1 cellular context compared by ENCODE assay signal in the genomic region with DNA sequence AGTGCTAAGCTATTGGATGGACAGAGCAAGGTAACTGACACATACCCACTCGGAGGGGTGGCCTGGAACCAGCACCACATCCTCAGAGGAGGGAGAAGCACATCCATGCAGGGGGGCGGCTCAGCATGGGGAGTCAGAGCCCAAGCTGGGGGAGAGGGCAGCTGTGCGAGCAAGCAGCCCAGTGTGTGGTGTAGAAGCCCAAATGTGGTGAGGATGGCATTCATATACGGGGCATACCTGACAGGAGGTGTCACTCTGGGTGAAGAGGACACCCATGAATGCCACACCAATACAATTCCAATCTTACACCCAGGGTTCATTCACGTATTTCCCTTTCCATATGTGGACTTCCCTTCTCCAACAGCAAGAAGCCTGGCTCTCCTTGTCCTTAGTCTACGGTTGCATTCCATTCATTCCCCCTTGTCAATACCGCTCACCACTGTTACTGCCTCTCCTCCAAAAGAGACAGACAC.
TF ChIP-seq lines count a peak whose summit lies in the region.

No MANE protein-coding gene starts in this region.

TF ChIP-seq in HCT116, 20 proteins besides CTCF, POLR2A, EP300 and RAD21 (continued from another document):
- no peak for TF ChIP-seq ZBTB33 (IDR thresholded peaks at IDR 0.05; ENCODE audit: extremely low read depth, insufficient replicate concordance, low read length)
- TF ChIP-seq, protein P1, sequence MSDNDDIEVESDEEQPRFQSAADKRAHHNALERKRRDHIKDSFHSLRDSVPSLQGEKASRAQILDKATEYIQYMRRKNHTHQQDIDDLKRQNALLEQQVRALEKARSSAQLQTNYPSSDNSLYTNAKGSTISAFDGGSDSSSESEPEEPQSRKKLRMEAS (IDR thresholded peaks at IDR 0.05) = no peak
- no peak for TF ChIP-seq JUND (IDR thresholded peaks at IDR 0.05)
- TF ChIP-seq ZNF274 (IDR thresholded peaks at IDR 0.05; ENCODE audit: low read depth, low read length) = no peak
- no peak for TF ChIP-seq ZFX (IDR thresholded peaks at IDR 0.05)
- no peak for TF ChIP-seq SIN3A (IDR thresholded peaks at IDR 0.05; ENCODE audit: low read depth)
- TF ChIP-seq CEBPB (IDR thresholded peaks at IDR 0.05; ENCODE audit: low read depth) = no peak
- TF ChIP-seq CBX3 (IDR thresholded peaks at IDR 0.05; ENCODE audit: low read depth) = no peak
- no peak for TF ChIP-seq TCF7L2 (IDR thresholded peaks at IDR 0.05; ENCODE audit: borderline replicate concordance, extremely low read depth, insufficient read depth, insufficient read length)
- no peak for TF ChIP-seq SRF (IDR thresholded peaks at IDR 0.05; ENCODE audit: low read depth)
- TF ChIP-seq EGR1 (IDR thresholded peaks at IDR 0.05; ENCODE audit: low read depth) = no peak
- no peak for TF ChIP-seq REST (IDR thresholded peaks at IDR 0.05; ENCODE audit: low read depth)
TF ChIP-seq in HCT116: peak in this region for 0.
